ENCODE assay signal across 7 cellular contexts in the genomic region with DNA sequence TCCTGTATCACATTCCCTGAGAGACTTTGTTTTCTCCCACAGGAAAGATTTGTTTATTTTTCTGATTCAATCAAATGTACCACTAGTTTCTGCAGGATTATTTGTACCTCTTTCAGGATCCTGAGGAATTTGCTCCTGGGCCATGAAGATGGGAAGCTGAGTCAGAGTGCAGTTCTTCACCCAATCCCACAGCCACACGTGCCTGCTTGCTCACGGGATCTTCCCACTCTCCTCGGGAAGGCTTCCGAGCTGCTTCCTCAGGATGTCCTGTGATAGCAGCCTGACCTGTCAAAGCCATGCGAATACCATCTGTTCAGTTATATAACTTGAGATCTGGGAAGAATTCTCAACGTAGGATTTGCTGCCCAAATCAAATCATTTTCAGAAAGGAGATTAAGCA. TPM values are rescaled to one million over a fixed set of nuclear protein-coding genes. Genes with fewer than 3 reads are reported as not detected.
DNase-seq lines count a peak whose midpoint lies in the region; ATAC-seq and TF ChIP-seq lines count a peak whose summit lies in the region.

No MANE protein-coding gene starts in this region.

- 24 to 49% (median 27%) methylated on average over 6 of the region's 6 CpGs for WGBS in spleen, 5 donors

- intact Hi-C loops in spleen (cut with DNase I; ENCODE audit: low total_unique reads) = no loop called here

- peaks cover 6 to 34% (median 17%) of the 10 kb centered on the region in 6 donors for H3K4me1 ChIP-seq in spleen

- H3K36me3 ChIP-seq in spleen = no peaks in the 10 kb centered on the region

- no peaks in the 10 kb centered on the region for H3K27me3 ChIP-seq in spleen (replicated peaks in 1 of 7)

- DNase-seq in HK-2 (ENCODE audit: unreplicated experiment) = peak; percentile 60
- DNase-seq in fibroblast of the aortic adventitia (ENCODE audit: low read depth) = peak; percentile 82
- no peak for DNase-seq in spleen
- no peak for DNase-seq in GM13977 (ENCODE audit: low spot score)

- H3K9me3 ChIP-seq in spleen = no peaks in the 10 kb centered on the region

- TF ChIP-seq CTCF in fibroblast of the aortic adventitia (IDR thresholded peaks at IDR 0.05; ENCODE audit: insufficient read depth, low read length) (no peak), spleen (IDR thresholded peaks at IDR 0.05 in 8 of 11, conservative IDR thresholded peaks at IDR 0.05 in 3 of 11) (no peak), GM13977 (IDR thresholded peaks at IDR 0.05; ENCODE audit: extremely low read depth, insufficient read depth, missing control alignments) (no peak)

- ATAC-seq in SK-N-SH treated with all-trans-retinoic acid at 6 μM for 48 hours (peak; percentile 71), GM19328 (IDR thresholded peaks at IDR 0.05; ENCODE audit: unreplicated experiment) (no peak), HG03175 (IDR thresholded peaks at IDR 0.05; ENCODE audit: unreplicated experiment) (no peak)

- no peak for TF ChIP-seq POLR2A in spleen (IDR thresholded peaks at IDR 0.05)

- in situ Hi-C loops in GM13977 (cut with MboI; ENCODE audit: low pct_unique_long_range_greater_than_20kb, low sequenced_read_pairs, unreplicated experiment) = no loop called here

- H3K4me3 ChIP-seq in fibroblast of the aortic adventitia (ENCODE audit: low read depth, low read length) (no peak overlapping the region), spleen (no peak overlapping the region)

- H3K27ac ChIP-seq in spleen = peak overlapping the region in 6 of 8 donors; percentile 10 to 49 (median 36)

TF ChIP-seq in SK-N-SH treated with all-trans-retinoic acid at 6 μM for 48 hours, 23 proteins besides CTCF, POLR2A, EP300 and RAD21:
- TF ChIP-seq TOX (CRISPR knock-in tag; IDR thresholded peaks at IDR 0.05; ENCODE audit: borderline replicate concordance) (no peak), TCF4 (CRISPR knock-in tag; IDR thresholded peaks at IDR 0.05; ENCODE audit: borderline replicate concordance) (peak; percentile 25; the same call in 1 of the 2 replicates)

RNA-seq across cellular contexts. Expression of a gene that starts 41.8 kb away (rescaled TPM):
- 258 and 553 TPM in 2 replicates for total RNA-seq in fibroblast of the aortic adventitia (ENCODE audit: low replicate concordance)
- total RNA-seq in spleen = 100 to 1,000 TPM; 177 to 312 (median 248) TPM
- 10 to 100 TPM; 34.6 to 44.8 (median 43.7) TPM for polyA plus RNA-seq in spleen

Comparison
In these comparisons a context has a peak if more than half of its experiments do, and no peak if none do; other contexts are left out.
1. DNase-seq: peak in HK-2 (single experiment) and fibroblast of the aortic adventitia (single experiment); none in spleen (single experiment) and GM13977 (single experiment).